ENCODE assay signal across 8 cellular contexts in genomic region chr14:92122761-92123160, GRCh38. TPM values are rescaled to one million over a fixed set of nuclear protein-coding genes. Genes with fewer than 3 reads are reported as not detected.
DNase-seq lines count a peak whose midpoint lies in the region; ATAC-seq and TF ChIP-seq lines count a peak whose summit lies in the region.

No MANE protein-coding gene starts in this region.

- peaks cover 52% of the 10 kb centered on the region for H3K4me1 Mint-ChIP-seq in activated T-cell treated with anti-CD3 and anti-CD28 coated beads, Interleukin-2, amount 50 U/mL, for 4 hours (ENCODE audit: low read depth)
- peaks cover 51% of the 10 kb centered on the region for H3K4me1 Mint-ChIP-seq in activated naive CD8-positive, alpha-beta T cell treated with anti-CD3 and anti-CD28 coated beads, Interleukin-2, amount 50 U/mL, for 24 hours

- H3K27ac Mint-ChIP-seq in activated naive CD8-positive, alpha-beta T cell treated with anti-CD3 and anti-CD28 coated beads, Interleukin-2, amount 50 U/mL, for 24 hours, result peak overlapping the region; percentile 98

- no peak for DNase-seq in activated T-cell treated with anti-CD3 and anti-CD28 coated beads, Interleukin-2, amount 50 U/mL, for 4 hours
- DNase-seq in activated T-cell treated with anti-CD3 and anti-CD28 coated beads for 4 hours (no peak), left kidney (ENCODE audit: low read depth, low spot score) (peak; percentile 12), tibial nerve (ENCODE audit: low spot score in 2 of 2) (no peak), DMS53 (lab: John Stamatoyannopoulos, UW) (no peak)
- no peak for DNase-seq in activated naive CD8-positive, alpha-beta T cell treated with anti-CD3 and anti-CD28 coated beads, Interleukin-2, amount 50 U/mL, for 24 hours

- H3K36me3 ChIP-seq in tibial nerve, result peaks cover 0 to 29% (median 0%) of the 10 kb centered on the region in 3 donors

- ATAC-seq in activated T-cell treated with anti-CD3 and anti-CD28 coated beads, Interleukin-2, amount 50 U/mL, for 4 hours, result no peak
- no peak for ATAC-seq in activated naive CD8-positive, alpha-beta T cell treated with anti-CD3 and anti-CD28 coated beads, Interleukin-2, amount 50 U/mL, for 24 hours
- ATAC-seq in HG03432 (IDR thresholded peaks at IDR 0.05; ENCODE audit: unreplicated experiment) (no peak), HG03045 (IDR thresholded peaks at IDR 0.05; ENCODE audit: unreplicated experiment) (no peak)

- H3K9me3 Mint-ChIP-seq in activated T-cell treated with anti-CD3 and anti-CD28 coated beads, Interleukin-2, amount 50 U/mL, for 4 hours, result no peaks in the 10 kb centered on the region
- H3K9me3 Mint-ChIP-seq in activated naive CD8-positive, alpha-beta T cell treated with anti-CD3 and anti-CD28 coated beads, Interleukin-2, amount 50 U/mL, for 24 hours, result no peaks in the 10 kb centered on the region

- peaks cover 0 to 56% (median 25%) of the 10 kb centered on the region in 4 donors for H3K4me1 ChIP-seq in tibial nerve

- H3K4me3 ChIP-seq in tibial nerve, result peak overlapping the region; percentile 77 to 97 (median 84)

- 33 to 36% methylated on average over 9 of the region's 9 CpGs for WGBS in tibial nerve, 2 donors

- H3K36me3 Mint-ChIP-seq in activated T-cell treated with anti-CD3 and anti-CD28 coated beads, Interleukin-2, amount 50 U/mL, for 4 hours (ENCODE audit: insufficient read depth), result peaks cover 23% of the 10 kb centered on the region
- peaks cover 38% of the 10 kb centered on the region for H3K36me3 Mint-ChIP-seq in activated naive CD8-positive, alpha-beta T cell treated with anti-CD3 and anti-CD28 coated beads, Interleukin-2, amount 50 U/mL, for 24 hours (ENCODE audit: low read depth)

- no peaks in the 10 kb centered on the region for H3K27me3 ChIP-seq in tibial nerve

- H3K27me3 Mint-ChIP-seq in activated T-cell treated with anti-CD3 and anti-CD28 coated beads, Interleukin-2, amount 50 U/mL, for 4 hours (ENCODE audit: low read depth), result no peaks in the 10 kb centered on the region
- H3K27me3 Mint-ChIP-seq in activated naive CD8-positive, alpha-beta T cell treated with anti-CD3 and anti-CD28 coated beads, Interleukin-2, amount 50 U/mL, for 24 hours, result no peaks in the 10 kb centered on the region

- no peak for TF ChIP-seq POLR2A in tibial nerve (IDR thresholded peaks at IDR 0.05)

- TF ChIP-seq CTCF in tibial nerve (IDR thresholded peaks at IDR 0.05), result no peak

- no peaks in the 10 kb centered on the region for H3K9me3 ChIP-seq in tibial nerve

- H3K4me3 Mint-ChIP-seq in activated T-cell treated with anti-CD3 and anti-CD28 coated beads, Interleukin-2, amount 50 U/mL, for 4 hours, result peak overlapping the region; percentile 99
- peak overlapping the region; percentile 93 for H3K4me3 Mint-ChIP-seq in activated naive CD8-positive, alpha-beta T cell treated with anti-CD3 and anti-CD28 coated beads, Interleukin-2, amount 50 U/mL, for 24 hours

- no peak for TF ChIP-seq EP300 in tibial nerve (IDR thresholded peaks at IDR 0.05)

- peak overlapping the region; percentile 87 to 96 (median 92) for H3K27ac ChIP-seq in tibial nerve

RNA-seq across cellular contexts. Expression of gene CPSF2, which starts 1.0 kb away (rescaled TPM):
- total RNA-seq in activated T-cell treated with anti-CD3 and anti-CD28 coated beads, Interleukin-2, amount 50 U/mL, for 4 hours, result 10 to 100 TPM; 85.2 to 92.0 (median 88.9) TPM
- 10 to 100 TPM; 24.9 to 33.0 (median 31.4) TPM for total RNA-seq in tibial nerve

RNA-seq across cellular contexts. Expression of gene NDUFB1, which starts 1.3 kb away (rescaled TPM):
- total RNA-seq in activated T-cell treated with anti-CD3 and anti-CD28 coated beads, Interleukin-2, amount 50 U/mL, for 4 hours, result 10 to 100 TPM; 74.3 to 86.8 (median 82.5) TPM
- 100 to 1,000 TPM in 3 of 4 donors, 10 to 100 TPM in 1; 81.0 to 322 (median 262) TPM for total RNA-seq in tibial nerve

RNA-seq across cellular contexts. Expression of gene ATXN3, which starts 16.4 kb away (rescaled TPM):
- 10 to 100 TPM; 20.3 to 25.8 (median 24.1) TPM for total RNA-seq in activated T-cell treated with anti-CD3 and anti-CD28 coated beads, Interleukin-2, amount 50 U/mL, for 4 hours
- total RNA-seq in tibial nerve, result 10 to 100 TPM; 35.0 to 75.7 (median 48.5) TPM
